ENCODE assay signal across 30 cellular contexts in the genomic region with DNA sequence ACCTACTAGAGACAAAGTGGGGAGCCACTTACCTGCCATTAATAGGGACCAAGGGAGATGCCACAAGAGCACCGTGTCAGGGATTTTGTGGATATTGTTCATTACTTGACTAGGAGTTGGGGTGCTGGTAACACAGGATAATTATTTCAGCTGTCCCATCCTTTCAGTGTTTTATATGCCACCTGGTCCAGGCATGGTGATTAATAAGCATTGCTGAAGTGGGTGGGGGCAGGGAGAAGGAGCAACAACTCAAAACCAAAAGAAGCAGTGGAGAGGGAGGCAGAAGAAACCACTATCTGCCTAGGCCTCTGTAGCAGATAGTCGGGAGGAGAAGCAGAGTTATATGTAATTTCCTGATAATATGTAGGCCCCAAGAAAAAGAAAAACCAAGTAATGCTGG.
"Had no signal": no experiment of that assay in that cellular context is flagged by ENCODE, and none has a peak within 500 bp of the region (broad histone marks: within the 10 kb centered on the region; RNA-seq: fewer than 3 reads in every experiment).

No MANE protein-coding gene starts in this region.

- H3K27ac ChIP-seq: adrenal gland, body of pancreas, brain microvascular endothelial cell, breast epithelium, VCaP had no signal

- H3K4me1 ChIP-seq: adrenal gland, body of pancreas, breast epithelium had no signal

- DNase-seq: activated B cell treated with CpG ODN at 0.5 μM for 24 hours; activated CD4-positive, alpha-beta memory T cell treated with anti-CD3 and anti-CD28 coated beads for 36 hours; activated CD4-positive, alpha-beta T cell treated with anti-CD3 and anti-CD28 coated beads for 4 hours; activated CD4-positive, alpha-beta T cell treated with anti-CD3 and anti-CD28 coated beads, Interleukin-2, amount 10 ng/mL, durations not matched to agents 24 days and 14 days; activated CD4-positive, alpha-beta T cell treated with anti-CD3 and anti-CD28 coated beads, Interleukin-2, amount 50 U/mL, for 1 hour; activated CD4-positive, alpha-beta T cell treated with anti-CD3 and anti-CD28 coated beads, Interleukin-2, amount 50 U/mL, for 4 hours; activated CD4-positive, CD25-positive, alpha-beta regulatory T cell treated with anti-CD3 and anti-CD28 coated beads, Interleukin-2, amount 50 U/mL, for 72 hours; activated CD8-positive, alpha-beta memory T cell treated with anti-CD3 and anti-CD28 coated beads, Interleukin-2, amount 50 U/mL, for 4 hours; activated CD8-positive, alpha-beta T cell treated with anti-CD3 and anti-CD28 coated beads for 36 hours; activated effector memory CD4-positive, alpha-beta T cell treated with anti-CD3 and anti-CD28 coated beads, Interleukin-2, amount 50 U/mL, for 16 hours; activated gamma-delta T cell treated with Interleukin-2 at 50 U/mL for 16 hours; activated naive CD4-positive, alpha-beta T cell; activated naive CD4-positive, alpha-beta T cell treated with anti-CD3 and anti-CD28 coated beads for 36 hours; activated naive CD4-positive, alpha-beta T cell treated with anti-CD3 and anti-CD28 coated beads, Interleukin-2, amount 50 U/mL, for 16 hours; activated naive CD8-positive, alpha-beta T cell treated with anti-CD3 and anti-CD28 coated beads for 36 hours; activated T-cell treated with anti-CD3 and anti-CD28 coated beads for 4 hours; activated T-cell treated with anti-CD3 and anti-CD28 coated beads, Interleukin-2, amount 50 U/mL, for 1 hour; activated T-cell treated with anti-CD3 and anti-CD28 coated beads, Interleukin-2, amount 50 U/mL, for 4 hours; activated T-cell treated with anti-CD3 and anti-CD28 coated beads, Interleukin-2, amount 50 U/mL, for 72 hours; adrenal gland; amniotic stem cell; aorta; body of pancreas; brain microvascular endothelial cell; central memory CD4-positive, alpha-beta T cell; T-helper 1 cell; T-helper 2 cell; T-helper 9 cell had no signal

- H3K36me3 ChIP-seq: adrenal gland, brain microvascular endothelial cell, breast epithelium had no signal

- H3K4me3 ChIP-seq: adrenal gland, body of pancreas, breast epithelium had no signal

- H3K9me3 ChIP-seq: adrenal gland, body of pancreas, breast epithelium had no signal

- H3K27me3 ChIP-seq: adrenal gland, body of pancreas, brain microvascular endothelial cell, breast epithelium had no signal
